ENCODE assay signal across 1 cellular context in genomic region chr6:16332175-16332542, GRCh38.
TF ChIP-seq lines count a peak whose summit lies in the region.

No MANE protein-coding gene starts in this region.

TF ChIP-seq in K562, 482 proteins besides CTCF, POLR2A, EP300 and RAD21 (continued from another document and continues in another):
- TF ChIP-seq ZBTB40 (IDR thresholded peaks at IDR 0.05) (no peak), ZBTB40 (CRISPR knock-in tag; IDR thresholded peaks at IDR 0.05) (no peak), ZNF696 (CRISPR knock-in tag; conservative IDR thresholded peaks at IDR 0.05) (no peak), CBFA2T2 (conservative IDR thresholded peaks at IDR 0.05) (0 out of 2 replicates have a peak, but pooled peaks have one; percentile 11), ZNF224 (CRISPR knock-in tag; IDR thresholded peaks at IDR 0.05) (no peak), TBP (optimal IDR thresholded peaks at IDR 0.05; ENCODE audit: low read depth, low read length) (peak; percentile 16), NONO (IDR thresholded peaks at IDR 0.05; ENCODE audit: low read depth in 2 of 2, low read length in 1 of 2) (peak in 1 of 2 experiments; percentile 16; a peak in 1 of 4 replicates), AFF1 (IDR thresholded peaks at IDR 0.05; ENCODE audit: low read depth in 1 of 2, partially characterized antibody in 2 of 2) (no peak), IRF1 (CRISPR knock-in tag; IDR thresholded peaks at IDR 0.05; ENCODE audit: borderline replicate concordance) (no peak), HDAC3 (IDR thresholded peaks at IDR 0.05; ENCODE audit: borderline replicate concordance, partially characterized antibody) (peak; percentile 16), YBX1 (IDR thresholded peaks at IDR 0.05) (no peak), SMAD4 (CRISPR knock-in tag; conservative IDR thresholded peaks at IDR 0.05) (peak; percentile 38; the same call in 1 of the 2 replicates), YY1 (IDR thresholded peaks at IDR 0.05; ENCODE audit: borderline replicate concordance in 1 of 3, control insufficient read depth in 1 of 3, extremely low read depth in 1 of 3, insufficient read depth in 3 of 3, insufficient read length in 1 of 3, insufficient replicate concordance in 2 of 3, low read depth in 1 of 3, low read length in 2 of 3) (peak in 1 of 3 experiments; percentile 15), CBFA2T3 (IDR thresholded peaks at IDR 0.05) (peak; percentile 19; the same call in 1 of the 2 replicates), ETV5 (CRISPR knock-in tag; IDR thresholded peaks at IDR 0.05; ENCODE audit: low read depth) (no peak), KAT7 (CRISPR knock-in tag; IDR thresholded peaks at IDR 0.05; ENCODE audit: borderline replicate concordance) (no peak), RB1 (IDR thresholded peaks at IDR 0.05; ENCODE audit: low read depth) (peak; percentile 55; the same call in 1 of the 2 replicates), CXXC5 (CRISPR knock-in tag; IDR thresholded peaks at IDR 0.05) (peak; percentile 60), ZNF395 (CRISPR knock-in tag; IDR thresholded peaks at IDR 0.05) (no peak), ETS2 (tag; IDR thresholded peaks at IDR 0.05; ENCODE audit: borderline replicate concordance, poor library complexity, severe bottlenecking) (no peak), MXI1 (IDR thresholded peaks at IDR 0.05; ENCODE audit: low read depth, low read length) (no peak), TOE1 (IDR thresholded peaks at IDR 0.05; ENCODE audit: borderline replicate concordance) (peak; percentile 82), TOE1 (CRISPR knock-in tag; IDR thresholded peaks at IDR 0.05; ENCODE audit: borderline replicate concordance, low read depth) (no peak), CTBP1 (IDR thresholded peaks at IDR 0.05; ENCODE audit: borderline replicate concordance) (peak; percentile 81), PYGO2 (tag; IDR thresholded peaks at IDR 0.05) (no peak), ATF6 (CRISPR knock-in tag; IDR thresholded peaks at IDR 0.05) (no peak), ZBTB26 (CRISPR knock-in tag; IDR thresholded peaks at IDR 0.05) (no peak), NRF1 (conservative IDR thresholded peaks at IDR 0.05 in 1 of 2, IDR thresholded peaks at IDR 0.05 in 1 of 2) (no peak), LCOR (CRISPR knock-in tag; IDR thresholded peaks at IDR 0.05) (no peak), TEAD4 (IDR thresholded peaks at IDR 0.05; ENCODE audit: low read length) (peak; percentile 75), TEAD4 (CRISPR knock-in tag; IDR thresholded peaks at IDR 0.05; ENCODE audit: borderline replicate concordance) (no peak), HMG20B (CRISPR knock-in tag; IDR thresholded peaks at IDR 0.05) (no peak), MYNN (IDR thresholded peaks at IDR 0.05) (0 out of 2 replicates have a peak, but pooled peaks have one; percentile 40), MYNN (CRISPR knock-in tag; IDR thresholded peaks at IDR 0.05) (no peak), CBX3 (IDR thresholded peaks at IDR 0.05; ENCODE audit: borderline replicate concordance in 1 of 2, low read length in 2 of 2) (no peak), SLC30A9 (CRISPR knock-in tag; IDR thresholded peaks at IDR 0.05) (no peak), FOXM1 (IDR thresholded peaks at IDR 0.05; ENCODE audit: low read depth) (no peak), FOXM1 (CRISPR knock-in tag; IDR thresholded peaks at IDR 0.05; ENCODE audit: low read depth) (no peak), ZNF830 (CRISPR knock-in tag; IDR thresholded peaks at IDR 0.05) (no peak), CSDE1 (IDR thresholded peaks at IDR 0.05) (no peak), E4F1 (CRISPR knock-in tag; IDR thresholded peaks at IDR 0.05; ENCODE audit: borderline replicate concordance) (no peak), ZNF766 (CRISPR knock-in tag; conservative IDR thresholded peaks at IDR 0.05) (no peak)
